In the genomic region with DNA sequence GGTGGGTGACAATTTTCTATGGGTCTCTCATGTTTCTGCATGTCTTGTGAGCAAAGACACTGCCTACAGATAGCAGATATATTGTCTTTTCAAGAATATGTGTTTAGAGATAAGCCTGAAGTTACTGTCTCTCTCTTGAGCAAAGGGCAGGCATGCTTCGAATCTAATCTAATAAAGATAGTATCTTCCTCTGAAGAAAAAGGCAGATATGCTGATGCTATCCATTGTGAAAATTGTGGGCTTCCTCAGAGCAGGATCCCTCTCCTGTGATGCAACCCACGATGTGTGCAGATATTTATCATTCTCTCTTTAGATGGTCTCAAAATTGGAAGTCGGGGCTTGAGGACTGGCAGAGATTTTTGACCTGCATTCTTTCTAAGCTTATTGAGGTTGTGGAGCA, we compare ENCODE assay signal across 21 cellular contexts.
A peak's percentile ranks its signal among the peaks of the same experiment; 100 is the strongest.
DNase-seq lines count a peak whose midpoint lies in the region; ATAC-seq and TF ChIP-seq lines count a peak whose summit lies in the region.
"Had no signal": no experiment of that assay in that cellular context is flagged by ENCODE, and none has a peak within 500 bp of the region (broad histone marks: within the 10 kb centered on the region; RNA-seq: fewer than 3 reads in every experiment).

No MANE protein-coding gene starts in this region.

- peaks cover 4% of the 10 kb centered on the region for H3K4me1 Mint-ChIP-seq in activated CD4-positive, alpha-beta T cell treated with anti-CD3 and anti-CD28 coated beads, Interleukin-2, amount 10 ng/mL, durations not matched to agents 24 days and 14 days
- peaks cover 3% of the 10 kb centered on the region for H3K4me1 Mint-ChIP-seq in activated CD4-positive, alpha-beta T cell treated with anti-CD3 and anti-CD28 coated beads, Interleukin-2, amount 10 ng/mL, durations not matched to agents 7 days and 5 days
- peaks cover 10% of the 10 kb centered on the region for H3K4me1 Mint-ChIP-seq in endodermal cell
- peaks cover 34% of the 10 kb centered on the region for H3K4me1 Mint-ChIP-seq in nephron
- H3K4me1 Mint-ChIP-seq: B cell; CD4-positive, CD25-positive, alpha-beta regulatory T cell had no signal

- no peak overlapping the region for H3K9ac ChIP-seq in endodermal cell (ENCODE audit: extremely low read depth, low read length, poor library complexity, severe bottlenecking)
- H3K9ac ChIP-seq: BLaER1 had no signal

- H3K27me3 ChIP-seq in endodermal cell (ENCODE audit: control insufficient read depth, insufficient read depth, low read length, poor library complexity, severe bottlenecking) (no peaks in the 10 kb centered on the region), tibial nerve (no peaks in the 10 kb centered on the region)
- H3K27me3 ChIP-seq: BLaER1 had no signal

- no peaks in the 10 kb centered on the region for H3K27me3 Mint-ChIP-seq in activated CD4-positive, alpha-beta T cell treated with anti-CD3 and anti-CD28 coated beads, Interleukin-2, amount 10 ng/mL, durations not matched to agents 24 days and 14 days
- peaks cover 3% of the 10 kb centered on the region for H3K27me3 Mint-ChIP-seq in activated CD4-positive, alpha-beta T cell treated with anti-CD3 and anti-CD28 coated beads, Interleukin-2, amount 10 ng/mL, durations not matched to agents 7 days and 5 days
- peaks cover 3% of the 10 kb centered on the region for H3K27me3 Mint-ChIP-seq in endodermal cell (ENCODE audit: insufficient read depth)
- H3K27me3 Mint-ChIP-seq in nephron (ENCODE audit: low read depth), result no peaks in the 10 kb centered on the region
- H3K27me3 Mint-ChIP-seq: B cell; CD4-positive, CD25-positive, alpha-beta regulatory T cell had no signal

- ATAC-seq in GM19463 (IDR thresholded peaks at IDR 0.05; ENCODE audit: unreplicated experiment), result no peak
- ATAC-seq: CD8-positive, alpha-beta T cell; GM12878 had no signal

- no peaks in the 10 kb centered on the region for H3K4me1 ChIP-seq in endodermal cell (ENCODE audit: control insufficient read depth, insufficient read depth, low read length)
- H3K4me1 ChIP-seq in tibial nerve, result no peaks in the 10 kb centered on the region
- H3K4me1 ChIP-seq: BLaER1, HAP-1 had no signal

- TF ChIP-seq CTCF in endodermal cell (conservative IDR thresholded peaks at IDR 0.05) (no peak), nephron (IDR thresholded peaks at IDR 0.05; ENCODE audit: unreplicated experiment in 3 of 3) (no peak), tibial nerve (IDR thresholded peaks at IDR 0.05) (no peak)

- peak; percentile 4 for DNase-seq in activated CD4-positive, alpha-beta T cell treated with anti-CD3 and anti-CD28 coated beads, Interleukin-2, amount 10 ng/mL, durations not matched to agents 24 days and 14 days
- DNase-seq in activated CD4-positive, alpha-beta T cell treated with anti-CD3 and anti-CD28 coated beads, Interleukin-2, amount 10 ng/mL, durations not matched to agents 7 days and 5 days, result no peak
- no peak for DNase-seq in endodermal cell
- DNase-seq in activated gamma-delta T cell treated with Interleukin-2 at 50 U/mL for 16 hours, result no peak
- no peak for DNase-seq in tibial nerve (ENCODE audit: low spot score in 2 of 2)
- DNase-seq: Caco-2; CD4-positive, CD25-positive, alpha-beta regulatory T cell; CD8-positive, alpha-beta T cell; DMS153; DND-41; GOT3; HFFc6 had no signal

- H3K36me3 ChIP-seq in endodermal cell (ENCODE audit: control insufficient read depth, insufficient read depth, low read length) (no peaks in the 10 kb centered on the region), tibial nerve (no peaks in the 10 kb centered on the region)
- H3K36me3 ChIP-seq: BLaER1, HAP-1 had no signal

- no peak overlapping the region for H3K4me3 Mint-ChIP-seq in activated CD4-positive, alpha-beta T cell treated with anti-CD3 and anti-CD28 coated beads, Interleukin-2, amount 10 ng/mL, durations not matched to agents 24 days and 14 days
- no peak overlapping the region for H3K4me3 Mint-ChIP-seq in activated CD4-positive, alpha-beta T cell treated with anti-CD3 and anti-CD28 coated beads, Interleukin-2, amount 10 ng/mL, durations not matched to agents 7 days and 5 days
- H3K4me3 Mint-ChIP-seq in endodermal cell (no peak overlapping the region), nephron (no peak overlapping the region)
- H3K4me3 Mint-ChIP-seq: B cell; CD4-positive, CD25-positive, alpha-beta regulatory T cell; CD8-positive, alpha-beta T cell; HFFc6 had no signal

- H3K36me3 Mint-ChIP-seq in activated CD4-positive, alpha-beta T cell treated with anti-CD3 and anti-CD28 coated beads, Interleukin-2, amount 10 ng/mL, durations not matched to agents 24 days and 14 days (ENCODE audit: low read depth), result no peaks in the 10 kb centered on the region
- H3K36me3 Mint-ChIP-seq in activated CD4-positive, alpha-beta T cell treated with anti-CD3 and anti-CD28 coated beads, Interleukin-2, amount 10 ng/mL, durations not matched to agents 7 days and 5 days (ENCODE audit: low read depth), result no peaks in the 10 kb centered on the region
- no peaks in the 10 kb centered on the region for H3K36me3 Mint-ChIP-seq in endodermal cell (ENCODE audit: low read depth)
- no peaks in the 10 kb centered on the region for H3K36me3 Mint-ChIP-seq in nephron (ENCODE audit: low read depth)
- H3K36me3 Mint-ChIP-seq: CD4-positive, CD25-positive, alpha-beta regulatory T cell; CD8-positive, alpha-beta T cell had no signal

- CTCF ChIA-PET in activated CD4-positive, alpha-beta T cell treated with anti-CD3 and anti-CD28 coated beads, Interleukin-2, amount 10 ng/mL, durations not matched to agents 7 days and 5 days (lab: Charles Lee), result no interaction called here

- H3K27ac ChIP-seq in endodermal cell (ENCODE audit: low read depth, low read length) (no peak overlapping the region), temporal lobe (ENCODE audit: low read depth, low read length) (peak overlapping the region; percentile 33), tibial nerve (no peak overlapping the region)
- H3K27ac ChIP-seq: 22Rv1, BLaER1, C4-2B had no signal

- no peaks in the 10 kb centered on the region for H3K9me3 Mint-ChIP-seq in activated CD4-positive, alpha-beta T cell treated with anti-CD3 and anti-CD28 coated beads, Interleukin-2, amount 10 ng/mL, durations not matched to agents 24 days and 14 days
- peaks cover 4% of the 10 kb centered on the region for H3K9me3 Mint-ChIP-seq in activated CD4-positive, alpha-beta T cell treated with anti-CD3 and anti-CD28 coated beads, Interleukin-2, amount 10 ng/mL, durations not matched to agents 7 days and 5 days
- peaks cover 5% of the 10 kb centered on the region for H3K9me3 Mint-ChIP-seq in endodermal cell
- H3K9me3 Mint-ChIP-seq in nephron, result peaks cover 5% of the 10 kb centered on the region
- H3K9me3 Mint-ChIP-seq: CD8-positive, alpha-beta T cell had no signal

- H3K4me3 ChIP-seq in endodermal cell (ENCODE audit: low read length), result peak overlapping the region; percentile 24
- no peak overlapping the region for H3K4me3 ChIP-seq in tibial nerve
- H3K4me3 ChIP-seq: BLaER1, GM12878, HAP-1 had no signal

- H3K9me3 ChIP-seq in endodermal cell (ENCODE audit: control insufficient read depth, low read length) (peaks cover 16% of the 10 kb centered on the region), tibial nerve (peaks cover 0 to 8% (median 0%) of the 10 kb centered on the region in 4 donors)
- H3K9me3 ChIP-seq: HAP-1 had no signal

- intact Hi-C loops in activated CD4-positive, alpha-beta T cell treated with anti-CD3 and anti-CD28 coated beads, Interleukin-2, amount 10 ng/mL, durations not matched to agents 24 days and 14 days (cut with micrococcal nuclease), result loop anchor here (10.0 kb wide), 1 partner anchor 320 kb away; no protein-coding TSS in a partner anchor

- H3K27ac Mint-ChIP-seq in activated CD4-positive, alpha-beta T cell treated with anti-CD3 and anti-CD28 coated beads, Interleukin-2, amount 10 ng/mL, durations not matched to agents 24 days and 14 days, result no peak overlapping the region
- H3K27ac Mint-ChIP-seq in activated CD4-positive, alpha-beta T cell treated with anti-CD3 and anti-CD28 coated beads, Interleukin-2, amount 10 ng/mL, durations not matched to agents 7 days and 5 days, result no peak overlapping the region
- H3K27ac Mint-ChIP-seq in endodermal cell (no peak overlapping the region), nephron (peak overlapping the region in 2 of 3 experiments; percentile 42 to 74)
- H3K27ac Mint-ChIP-seq: B cell; CD4-positive, CD25-positive, alpha-beta regulatory T cell; CD8-positive, alpha-beta T cell; HFFc6 had no signal

- no peak for TF ChIP-seq EP300 in tibial nerve (IDR thresholded peaks at IDR 0.05)

- POLR2A ChIA-PET in activated CD4-positive, alpha-beta T cell treated with anti-CD3 and anti-CD28 coated beads, Interleukin-2, amount 10 ng/mL, durations not matched to agents 7 days and 5 days (lab: Charles Lee), result no interaction called here

- TF ChIP-seq POLR2A in tibial nerve (IDR thresholded peaks at IDR 0.05), result no peak

- 81 to 89% methylated on average over 2 to 3 of the region's 3 CpGs for WGBS in endodermal cell (ENCODE audit: insufficient coverage in 1 of 2, insufficient read length in 1 of 2), 2 experiments
- WGBS in tibial nerve, 2 donors, result 76 to 84% methylated on average over 3 of the region's 3 CpGs

Comparison
In these comparisons a context has a peak if more than half of its experiments do, and no peak if none do; other contexts are left out.
1. H3K27ac Mint-ChIP-seq: peak in nephron (2 of 3); none in activated CD4-positive, alpha-beta T cell treated with anti-CD3 and anti-CD28 coated beads, Interleukin-2, amount 10 ng/mL, durations not matched to agents 24 days and 14 days (single experiment), activated CD4-positive, alpha-beta T cell treated with anti-CD3 and anti-CD28 coated beads, Interleukin-2, amount 10 ng/mL, durations not matched to agents 7 days and 5 days (single experiment) and endodermal cell (single experiment).